Comparison of ENCODE assay signal across 1 cellular context in the genomic region with DNA sequence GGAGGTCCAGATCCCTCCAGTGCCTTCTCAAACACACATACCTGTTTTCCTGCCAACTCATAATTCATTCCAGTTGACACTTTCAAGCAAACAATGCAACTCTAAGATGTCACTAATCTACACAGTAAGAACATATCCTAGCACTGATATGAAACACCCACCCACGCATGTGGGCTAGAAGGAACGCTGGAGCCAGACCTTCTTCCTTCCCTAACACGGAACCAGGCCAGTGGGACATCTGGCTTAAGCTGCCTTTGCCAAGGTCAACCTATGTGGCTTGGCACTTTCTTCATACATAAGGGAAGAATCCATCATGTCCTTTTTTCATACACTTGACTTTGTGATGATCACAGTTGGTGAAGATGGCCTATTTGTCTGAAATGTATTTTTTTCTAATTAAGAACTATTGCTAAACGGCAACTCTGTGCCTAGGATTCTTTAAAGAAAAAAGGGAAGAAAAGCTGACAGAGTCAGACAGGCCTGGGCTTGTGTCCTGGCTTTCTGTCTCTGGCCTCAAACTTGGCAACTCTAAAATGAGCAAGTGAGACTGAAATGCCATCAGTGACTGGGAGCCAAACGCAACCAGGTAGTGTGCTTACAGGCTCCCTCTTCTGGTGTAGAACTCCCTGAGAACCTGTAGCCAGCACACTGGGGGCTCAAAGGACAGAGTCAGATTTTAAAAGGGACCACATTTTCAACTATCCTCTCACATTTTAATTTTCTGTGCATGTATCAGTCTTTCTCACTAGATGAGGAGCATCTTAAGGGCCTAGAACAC.
TF ChIP-seq lines count a peak whose summit lies in the region.

No MANE protein-coding gene starts in this region.

TF ChIP-seq in SK-N-SH, 30 proteins besides CTCF, POLR2A, EP300 and RAD21 (continued from another document):
- no peak for TF ChIP-seq RXRA (IDR thresholded peaks at IDR 0.05; ENCODE audit: borderline replicate concordance, low read depth)
- TF ChIP-seq USF2 (IDR thresholded peaks at IDR 0.05; ENCODE audit: borderline replicate concordance, low read depth, low read length) = no peak
- no peak for TF ChIP-seq TEAD4 (IDR thresholded peaks at IDR 0.05; ENCODE audit: borderline replicate concordance, insufficient read depth)
- TF ChIP-seq EZH2phosphoT487 (IDR thresholded peaks at IDR 0.05; ENCODE audit: borderline replicate concordance, low read depth) = no peak
- no peak for TF ChIP-seq ZBTB33 (IDR thresholded peaks at IDR 0.05; ENCODE audit: borderline replicate concordance, low read depth)
- TF ChIP-seq CHD2 (IDR thresholded peaks at IDR 0.05; ENCODE audit: low read length, partially characterized antibody) = no peak
- TF ChIP-seq RFX5 (IDR thresholded peaks at IDR 0.05; ENCODE audit: low read length) = no peak
- TF ChIP-seq GABPA (IDR thresholded peaks at IDR 0.05; ENCODE audit: low read depth) = no peak
- TF ChIP-seq FOXM1 (IDR thresholded peaks at IDR 0.05; ENCODE audit: low read depth) = no peak
